ENCODE assay signal across 8 cellular contexts in genomic region chr10:98309366-98310355, GRCh38. TPM values are rescaled to one million over a fixed set of nuclear protein-coding genes. Genes with fewer than 3 reads are reported as not detected.
DNase-seq lines count a peak whose midpoint lies in the region; ATAC-seq and TF ChIP-seq lines count a peak whose summit lies in the region.

No MANE protein-coding gene starts in this region.

- no peak overlapping the region for H3K4me3 ChIP-seq in AG09309 (ENCODE audit: control insufficient read depth, low read depth, low read length)
- no peak overlapping the region for H3K4me3 ChIP-seq in astrocyte of the cerebellum (ENCODE audit: low read depth, low read length)
- H3K4me3 ChIP-seq in right cardiac atrium (ENCODE audit: low read length): no peak overlapping the region
- H3K4me3 ChIP-seq in prostate gland: no peak overlapping the region

- no peak overlapping the region for H3K27ac ChIP-seq in right cardiac atrium (ENCODE audit: low read length)
- no peak overlapping the region for H3K27ac ChIP-seq in prostate gland

- no peaks in the 10 kb centered on the region for H3K36me3 ChIP-seq in prostate gland

- TF ChIP-seq CTCF in AG09309 (IDR thresholded peaks at IDR 0.05; ENCODE audit: control insufficient read depth, insufficient read depth, low read depth, low read length, missing control alignments): peak; percentile 95
- peak; percentile 72 for TF ChIP-seq CTCF in astrocyte of the cerebellum (IDR thresholded peaks at IDR 0.05; ENCODE audit: low read depth, low read length, missing control alignments)
- peak; percentile 34 to 91 (median 72) for TF ChIP-seq CTCF in prostate gland (IDR thresholded peaks at IDR 0.05)

- intact Hi-C loops in right cardiac atrium (cut with DNase I): loop anchor here (5.0 to 10.0 kb wide), 7 partner anchors 37 to 395 kb away; partner anchors contain the start of gene LOXL4 (in 1 of the 4)
- intact Hi-C loops in prostate gland (cut with DNase I): loop anchor here (1.0 to 10.0 kb wide), 4 partner anchors 41 to 395 kb away; partner anchors contain the start of gene LOXL4

- H3K9me3 ChIP-seq in right cardiac atrium (ENCODE audit: control insufficient read depth, low read length) (no peaks in the 10 kb centered on the region), prostate gland (no peaks in the 10 kb centered on the region)

- ATAC-seq in right cardiac atrium: peak; percentile 94 to 96
- ATAC-seq in HG03442 (IDR thresholded peaks at IDR 0.05; ENCODE audit: unreplicated experiment): no peak

- in situ Hi-C loops in astrocyte of the cerebellum (cut with HindIII; ENCODE audit: low sequenced_read_pairs): loop anchor here (5.0 kb wide), 2 partner anchors 77 to 93 kb away; no protein-coding TSS in a partner anchor

- TF ChIP-seq POLR2A in prostate gland (IDR thresholded peaks at IDR 0.05): no peak

- no peaks in the 10 kb centered on the region for H3K4me1 ChIP-seq in right cardiac atrium (ENCODE audit: control insufficient read depth, insufficient read depth, low read length)
- no peaks in the 10 kb centered on the region for H3K4me1 ChIP-seq in prostate gland (replicated peaks)

- DNase-seq in AG09309 (ENCODE audit: low read depth): peak; percentile 61
- peak; percentile 35 for DNase-seq in GM19238 (ENCODE audit: insufficient read length, low spot score)
- DNase-seq in NCI-H460 (ENCODE audit: extremely low read depth, low read depth): peak; percentile 63
- peak; percentile 52 for DNase-seq in astrocyte of the cerebellum (ENCODE audit: low read depth)
- DNase-seq in right cardiac atrium: peak; percentile 73 to 89 (median 87)
- peak; percentile 63 for DNase-seq in prostate gland (ENCODE audit: low spot score)
- DNase-seq in T-helper 9 cell: no peak

- 15% methylated on average over 21 of the region's 21 CpGs for WGBS in right cardiac atrium
- 17% methylated on average over 21 of the region's 21 CpGs for WGBS in prostate gland

- no peaks in the 10 kb centered on the region for H3K27me3 ChIP-seq in right cardiac atrium (ENCODE audit: control insufficient read depth, insufficient read depth)
- H3K27me3 ChIP-seq in prostate gland (replicated peaks; ENCODE audit: insufficient read depth): no peaks in the 10 kb centered on the region

RNA-seq across cellular contexts. Expression of gene LOXL4, which starts 41.7 kb away (rescaled TPM):
- total RNA-seq in NCI-H460 (2014; rRNA removed; shearing (Covaris generic)): 0.09 and 0.20 TPM in 2 replicates
- polyA plus RNA-seq in NCI-H460 (2014; cell fraction: nucleus; rRNA removed): 0.11 TPM in 1 of 2 replicates, not detected in the other
- total RNA-seq in right cardiac atrium (under 1 TPM; 0.59 to 0.96 (median 0.79) TPM), prostate gland (10 to 100 TPM in 1 of 2 donors, 1 to 10 TPM in 1; 7.4 to 26.8 TPM)
- polyA plus RNA-seq in right cardiac atrium: 0.77 TPM
